22 cellular contexts compared by ENCODE assay signal in the genomic region with DNA sequence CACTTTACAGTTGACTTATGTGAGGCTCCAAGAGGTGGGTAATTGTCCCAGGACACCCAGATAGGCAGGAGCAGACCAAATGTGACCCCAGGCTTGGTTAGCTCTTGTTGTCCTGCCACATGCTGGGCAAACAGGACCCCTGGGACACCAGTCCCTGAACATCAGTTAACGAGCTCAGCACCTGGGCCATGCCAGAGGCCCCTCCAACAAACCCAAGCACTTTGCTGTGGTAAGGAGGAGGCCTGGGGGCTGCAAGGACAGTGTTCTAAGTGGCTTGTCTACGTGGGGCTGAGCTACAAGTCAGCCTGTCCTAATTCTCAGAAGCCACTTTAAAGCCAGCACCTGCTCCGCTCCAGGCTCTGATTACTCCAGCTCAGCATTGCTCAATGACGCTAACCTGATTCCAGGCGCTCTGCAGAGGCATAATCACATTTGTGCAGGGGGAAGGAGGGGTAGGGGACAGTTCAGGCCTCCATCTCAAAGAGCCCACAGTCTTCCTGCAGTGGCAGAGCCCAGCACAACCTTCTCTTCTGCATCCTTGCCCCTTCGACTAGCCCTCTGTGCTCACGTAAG.
DNase-seq lines count a peak whose midpoint lies in the region; ATAC-seq and TF ChIP-seq lines count a peak whose summit lies in the region.
"Had no signal": no experiment of that assay in that cellular context is flagged by ENCODE, and none has a peak within 500 bp of the region (broad histone marks: within the 10 kb centered on the region; RNA-seq: fewer than 3 reads in every experiment).

No MANE protein-coding gene starts in this region.

- ATAC-seq in SK-N-SH treated with all-trans-retinoic acid at 6 μM for 48 hours (peak; percentile 84), HG03520 (IDR thresholded peaks at IDR 0.05; ENCODE audit: unreplicated experiment) (no peak)
- ATAC-seq: activated CD8-positive, alpha-beta T cell treated with anti-CD3 and anti-CD28 coated beads, Interleukin-2, amount 10 ng/mL, durations not matched to agents 7 days and 5 days; activated naive CD4-positive, alpha-beta T cell treated with anti-CD3 and anti-CD28 coated beads, Interleukin-2, amount 50 U/mL, for 72 hours; activated T-cell treated with anti-CD3 and anti-CD28 coated beads, Interleukin-2, amount 50 U/mL, for 72 hours; HCT116; lower lobe of right lung; stimulated activated memory B cell treated with anti-CD40 and anti-IgM and Interleukin-4, amounts not matched to agents 10 μg/mL and 1 μg/mL and 100 μg/mL, for 72 hours had no signal

- DNase-seq in NCI-H1417 (lab: John Stamatoyannopoulos, UW) (peak in 2 of 3 experiments; percentile 56 to 75), NCI-H1417 treated with DMSO at 0.1 percent for 48 hours (lab: John Stamatoyannopoulos, UW) (no peak), NCI-H2029 treated with DMSO at 0.1 percent for 48 hours (lab: John Stamatoyannopoulos, UW) (peak; percentile 19), retina (peak; percentile 55), inferior parietal cortex (ENCODE audit: extremely low spot score) (no peak), kidney tubule cell (ENCODE audit: low spot score) (no peak)
- DNase-seq: 8988T; activated CD8-positive, alpha-beta T cell treated with anti-CD3 and anti-CD28 coated beads, Interleukin-2, amount 10 ng/mL, durations not matched to agents 7 days and 5 days; activated T-cell treated with anti-CD3 and anti-CD28 coated beads, Interleukin-2, amount 50 U/mL, for 72 hours; brain microvascular endothelial cell; CD4-positive, CD25-positive, alpha-beta regulatory T cell; dermis blood vessel endothelial cell; EL; erythroblast; Kasumi-1; lower lobe of right lung; stimulated activated CD4-positive, alpha-beta T cell treated with anti-CD3 and anti-CD28 coated beads, Interleukin-12 subunit alpha, Interleukin-12 subunit beta, amount 100 ng/mL, for 4 hours had no signal

TF ChIP-seq in SK-N-SH treated with all-trans-retinoic acid at 6 μM for 48 hours, 23 proteins besides CTCF, POLR2A, EP300 and RAD21:
- TF ChIP-seq BACH2 (CRISPR knock-in tag; IDR thresholded peaks at IDR 0.05; ENCODE audit: borderline replicate concordance) (no peak), OSR1 (CRISPR knock-in tag; IDR thresholded peaks at IDR 0.05) (no peak), ISL1 (CRISPR knock-in tag; IDR thresholded peaks at IDR 0.05) (no peak), CSDC2 (CRISPR knock-in tag; IDR thresholded peaks at IDR 0.05) (no peak), ZC3H10 (CRISPR knock-in tag; IDR thresholded peaks at IDR 0.05) (no peak), ZNF70 (CRISPR knock-in tag; IDR thresholded peaks at IDR 0.05) (peak; percentile 21; the same call in 1 of the 2 replicates), TCF4 (CRISPR knock-in tag; IDR thresholded peaks at IDR 0.05; ENCODE audit: borderline replicate concordance) (peak; percentile 94), TOX (CRISPR knock-in tag; IDR thresholded peaks at IDR 0.05; ENCODE audit: borderline replicate concordance) (no peak), ZFP30 (CRISPR knock-in tag; IDR thresholded peaks at IDR 0.05) (no peak), ZNF8 (CRISPR knock-in tag; IDR thresholded peaks at IDR 0.05) (peak; percentile 40; the same call in 1 of the 2 replicates), ZNF565 (CRISPR knock-in tag; conservative IDR thresholded peaks at IDR 0.05; ENCODE audit: low read depth) (no peak), SNAI2 (CRISPR knock-in tag; IDR thresholded peaks at IDR 0.05) (peak; percentile 94; the same call in 1 of the 2 replicates), GLIS3 (CRISPR knock-in tag; IDR thresholded peaks at IDR 0.05) (no peak), PPARA (CRISPR knock-in tag; IDR thresholded peaks at IDR 0.05; ENCODE audit: borderline replicate concordance) (no peak), ZFP3 (CRISPR knock-in tag; IDR thresholded peaks at IDR 0.05) (no peak)
- TF ChIP-seq, protein P1, sequence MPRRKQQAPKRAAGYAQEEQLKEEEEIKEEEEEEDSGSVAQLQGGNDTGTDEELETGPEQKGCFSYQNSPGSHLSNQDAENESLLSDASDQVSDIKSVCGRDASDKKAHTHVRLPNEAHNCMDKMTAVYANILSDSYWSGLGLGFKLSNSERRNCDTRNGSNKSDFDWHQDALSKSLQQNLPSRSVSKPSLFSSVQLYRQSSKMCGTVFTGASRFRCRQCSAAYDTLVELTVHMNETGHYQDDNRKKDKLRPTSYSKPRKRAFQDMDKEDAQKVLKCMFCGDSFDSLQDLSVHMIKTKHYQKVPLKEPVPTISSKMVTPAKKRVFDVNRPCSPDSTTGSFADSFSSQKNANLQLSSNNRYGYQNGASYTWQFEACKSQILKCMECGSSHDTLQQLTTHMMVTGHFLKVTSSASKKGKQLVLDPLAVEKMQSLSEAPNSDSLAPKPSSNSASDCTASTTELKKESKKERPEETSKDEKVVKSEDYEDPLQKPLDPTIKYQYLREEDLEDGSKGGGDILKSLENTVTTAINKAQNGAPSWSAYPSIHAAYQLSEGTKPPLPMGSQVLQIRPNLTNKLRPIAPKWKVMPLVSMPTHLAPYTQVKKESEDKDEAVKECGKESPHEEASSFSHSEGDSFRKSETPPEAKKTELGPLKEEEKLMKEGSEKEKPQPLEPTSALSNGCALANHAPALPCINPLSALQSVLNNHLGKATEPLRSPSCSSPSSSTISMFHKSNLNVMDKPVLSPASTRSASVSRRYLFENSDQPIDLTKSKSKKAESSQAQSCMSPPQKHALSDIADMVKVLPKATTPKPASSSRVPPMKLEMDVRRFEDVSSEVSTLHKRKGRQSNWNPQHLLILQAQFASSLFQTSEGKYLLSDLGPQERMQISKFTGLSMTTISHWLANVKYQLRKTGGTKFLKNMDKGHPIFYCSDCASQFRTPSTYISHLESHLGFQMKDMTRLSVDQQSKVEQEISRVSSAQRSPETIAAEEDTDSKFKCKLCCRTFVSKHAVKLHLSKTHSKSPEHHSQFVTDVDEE (CRISPR knock-in tag; IDR thresholded peaks at IDR 0.05) = peak; percentile 94
- TF ChIP-seq, protein P2, sequence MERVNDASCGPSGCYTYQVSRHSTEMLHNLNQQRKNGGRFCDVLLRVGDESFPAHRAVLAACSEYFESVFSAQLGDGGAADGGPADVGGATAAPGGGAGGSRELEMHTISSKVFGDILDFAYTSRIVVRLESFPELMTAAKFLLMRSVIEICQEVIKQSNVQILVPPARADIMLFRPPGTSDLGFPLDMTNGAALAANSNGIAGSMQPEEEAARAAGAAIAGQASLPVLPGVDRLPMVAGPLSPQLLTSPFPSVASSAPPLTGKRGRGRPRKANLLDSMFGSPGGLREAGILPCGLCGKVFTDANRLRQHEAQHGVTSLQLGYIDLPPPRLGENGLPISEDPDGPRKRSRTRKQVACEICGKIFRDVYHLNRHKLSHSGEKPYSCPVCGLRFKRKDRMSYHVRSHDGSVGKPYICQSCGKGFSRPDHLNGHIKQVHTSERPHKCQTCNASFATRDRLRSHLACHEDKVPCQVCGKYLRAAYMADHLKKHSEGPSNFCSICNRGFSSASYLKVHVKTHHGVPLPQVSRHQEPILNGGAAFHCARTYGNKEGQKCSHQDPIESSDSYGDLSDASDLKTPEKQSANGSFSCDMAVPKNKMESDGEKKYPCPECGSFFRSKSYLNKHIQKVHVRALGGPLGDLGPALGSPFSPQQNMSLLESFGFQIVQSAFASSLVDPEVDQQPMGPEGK (CRISPR knock-in tag; IDR thresholded peaks at IDR 0.05; ENCODE audit: borderline replicate concordance) = no peak
- TF ChIP-seq, protein P3, sequence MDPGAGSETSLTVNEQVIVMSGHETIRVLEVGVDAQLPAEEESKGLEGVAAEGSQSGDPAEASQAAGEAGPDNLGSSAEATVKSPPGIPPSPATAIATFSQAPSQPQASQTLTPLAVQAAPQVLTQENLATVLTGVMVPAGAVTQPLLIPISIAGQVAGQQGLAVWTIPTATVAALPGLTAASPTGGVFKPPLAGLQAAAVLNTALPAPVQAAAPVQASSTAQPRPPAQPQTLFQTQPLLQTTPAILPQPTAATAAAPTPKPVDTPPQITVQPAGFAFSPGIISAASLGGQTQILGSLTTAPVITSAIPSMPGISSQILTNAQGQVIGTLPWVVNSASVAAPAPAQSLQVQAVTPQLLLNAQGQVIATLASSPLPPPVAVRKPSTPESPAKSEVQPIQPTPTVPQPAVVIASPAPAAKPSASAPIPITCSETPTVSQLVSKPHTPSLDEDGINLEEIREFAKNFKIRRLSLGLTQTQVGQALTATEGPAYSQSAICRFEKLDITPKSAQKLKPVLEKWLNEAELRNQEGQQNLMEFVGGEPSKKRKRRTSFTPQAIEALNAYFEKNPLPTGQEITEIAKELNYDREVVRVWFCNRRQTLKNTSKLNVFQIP (CRISPR knock-in tag; IDR thresholded peaks at IDR 0.05; ENCODE audit: borderline replicate concordance, low read depth) = no peak

Comparison
In these comparisons a context has a peak if more than half of its experiments do, and no peak if none do; other contexts are left out.
1. DNase-seq: peak in NCI-H1417 (2 of 3), NCI-H2029 treated with DMSO at 0.1 percent for 48 hours (single experiment) and retina (single experiment); none in NCI-H1417 treated with DMSO at 0.1 percent for 48 hours (single experiment), inferior parietal cortex (single experiment) and kidney tubule cell (single experiment).